In genomic region chr22:30425327-30425615, GRCh38 we compare ENCODE assay signal across 9 cellular contexts. TPM values are rescaled to one million over a fixed set of nuclear protein-coding genes. Genes with fewer than 3 reads are reported as not detected.
DNase-seq lines count a peak whose midpoint lies in the region; ATAC-seq and TF ChIP-seq lines count a peak whose summit lies in the region.
"Had no signal": no experiment of that assay in that cellular context is flagged by ENCODE, and none has a peak within 500 bp of the region (broad histone marks: within the 10 kb centered on the region; RNA-seq: fewer than 3 reads in every experiment).

No MANE protein-coding gene starts in this region.

- no peaks in the 10 kb centered on the region for H3K9me3 Mint-ChIP-seq in MCF 10A (ENCODE audit: unreplicated experiment)

- intact Hi-C loops in heart right ventricle (cut with DNase I): no loop called here
- intact Hi-C loops in left cardiac atrium (cut with DNase I): loop anchor here in 1 of 2 donors (5.0 kb wide), 1 partner anchor 33 kb away; no protein-coding TSS in a partner anchor
- intact Hi-C loops in MCF 10A (cut with micrococcal nuclease): loop anchor here (5.0 kb wide), 1 partner anchor 218 kb away; no protein-coding TSS in a partner anchor
- intact Hi-C loops in uterus (cut with DNase I; ENCODE audit: low total_unique reads): no loop called here

- POLR2A ChIA-PET in MCF 10A (lab: Yijun Ruan, JAX): interaction anchor here (1.4 to 14.3 kb wide), 8 partner anchors 16 to 544 kb away, joined by 4 to 532 read pairs (median 15); partner anchors contain the start of genes CASTOR1, CCDC157, MORC2 and RNF215

- ATAC-seq in heart right ventricle (no peak), left cardiac atrium (no peak), GM19035 (IDR thresholded peaks at IDR 0.05; ENCODE audit: unreplicated experiment) (no peak)

- peak overlapping the region; percentile 53 to 88 (median 74) for H3K4me3 ChIP-seq in heart right ventricle
- peak overlapping the region; percentile 69 for H3K4me3 ChIP-seq in mesodermal cell (ENCODE audit: extremely low read depth, insufficient read depth, low read length, poor library complexity, severe bottlenecking)
- peak overlapping the region; percentile 50 to 63 for H3K4me3 ChIP-seq in uterus

- H3K27me3 ChIP-seq in heart right ventricle (no peaks in the 10 kb centered on the region), uterus (no peaks in the 10 kb centered on the region)

- TF ChIP-seq CTCF in heart right ventricle (IDR thresholded peaks at IDR 0.05) (no peak), MCF 10A (IDR thresholded peaks at IDR 0.05; ENCODE audit: unreplicated experiment) (no peak), uterus (IDR thresholded peaks at IDR 0.05) (no peak)

- DNase-seq in heart right ventricle (no peak), left cardiac atrium (no peak), MCF 10A (ENCODE audit: unreplicated experiment) (no peak), uterus (no peak), NCI-H510A (lab: John Stamatoyannopoulos, UW) (no peak)
- no peak for DNase-seq in activated CD4-positive, alpha-beta T cell treated with anti-CD3 and anti-CD28 coated beads for 1 hour

- peak overlapping the region in 9 of 10 donors; percentile 73 to 97 (median 81) for H3K27ac ChIP-seq in heart right ventricle
- peak overlapping the region; percentile 48 for H3K27ac ChIP-seq in mesodermal cell (ENCODE audit: low read depth, low read length, severe bottlenecking)
- H3K27ac ChIP-seq in uterus: peak overlapping the region; percentile 67 to 74

- BruUV-seq in MCF 10A (replicated peaks; lab: Mats Ljungman, UMichigan): no TSS peak

- H3K27ac Mint-ChIP-seq in MCF 10A (ENCODE audit: low read depth, unreplicated experiment): peak overlapping the region; percentile 77

- H3K27me3 Mint-ChIP-seq in MCF 10A (ENCODE audit: insufficient read depth, unreplicated experiment): no peaks in the 10 kb centered on the region

- H3K9me3 ChIP-seq in heart right ventricle (peaks cover 0 to 4% (median 0%) of the 10 kb centered on the region in 11 donors), mesodermal cell (ENCODE audit: control insufficient read depth, low read length) (no peaks in the 10 kb centered on the region), uterus (no peaks in the 10 kb centered on the region)

- H3K4me3 Mint-ChIP-seq in MCF 10A (ENCODE audit: unreplicated experiment): peak overlapping the region; percentile 90

- peaks cover 39% of the 10 kb centered on the region for H3K36me3 Mint-ChIP-seq in MCF 10A (ENCODE audit: insufficient read depth, unreplicated experiment)

- 8 to 10% methylated on average over 9 of the region's 9 CpGs for WGBS in heart right ventricle, 2 donors
- 27 to 29% methylated on average over 3 to 9 of the region's 9 CpGs for WGBS in mesodermal cell (ENCODE audit: insufficient coverage in 2 of 2), 2 experiments

- no peak for TF ChIP-seq POLR2A in uterus (IDR thresholded peaks at IDR 0.05)

- H3K4me1 Mint-ChIP-seq in MCF 10A (ENCODE audit: insufficient read depth, unreplicated experiment): peaks cover 42% of the 10 kb centered on the region

- CTCF ChIA-PET in MCF 10A (lab: Yijun Ruan, JAX): interaction anchor here (0.6 to 8.4 kb wide), 8 partner anchors 12 to 197 kb away, joined by 3 to 83 read pairs (median 6); partner anchors contain the start of gene SEC14L2

- H3K36me3 ChIP-seq in heart right ventricle (peaks cover 0 to 31% (median 0%) of the 10 kb centered on the region in 9 donors), mesodermal cell (ENCODE audit: control insufficient read depth, insufficient read depth, low read length) (peaks cover 16% of the 10 kb centered on the region), uterus (no peaks in the 10 kb centered on the region)

- peaks cover 7 to 62% (median 41%) of the 10 kb centered on the region in 9 donors for H3K4me1 ChIP-seq in heart right ventricle
- peaks cover 29% of the 10 kb centered on the region for H3K4me1 ChIP-seq in mesodermal cell (ENCODE audit: control insufficient read depth, insufficient read depth, low read length, poor library complexity, severe bottlenecking)
- peaks cover 0 to 21% of the 10 kb centered on the region in 2 donors for H3K4me1 ChIP-seq in uterus

RNA-seq across cellular contexts. Expression of gene MTFP1, which starts 0.3 kb away (rescaled TPM):
- total RNA-seq in heart right ventricle: 10 to 100 TPM in 7 of 10 donors, 1 to 10 TPM in 3; 5.9 to 31.0 (median 13.2) TPM
- 100 to 1,000 TPM in 1 of 2 donors, 10 to 100 TPM in 1; 50.8 to 132 TPM for polyA plus RNA-seq in heart right ventricle
- total RNA-seq in left cardiac atrium: 10 to 100 TPM; 21.4 to 33.8 TPM
- total RNA-seq in MCF 10A (2022): 23.2 and 31.6 TPM in 2 replicates
- 25.4 TPM for polyA plus RNA-seq in mesodermal cell (2013, experiment 1 of 2)
- polyA plus RNA-seq in mesodermal cell (2013, experiment 2 of 2): 15.0 TPM
- 1 to 10 TPM in 3 of 4 donors, not detected in 1; 1.2 to 5.5 (median 3.2) TPM for total RNA-seq in uterus

RNA-seq across cellular contexts. Expression of gene SEC14L2, which starts 28.5 kb away (rescaled TPM):
- total RNA-seq in heart right ventricle (1 to 10 TPM in 2 of 10 donors, under 1 TPM in 8; 0.21 to 3.7 (median 0.78) TPM), left cardiac atrium (1 to 10 TPM; 2.1 to 5.7 TPM), MCF 10A (2022) (20.0 and 29.1 TPM in 2 replicates), uterus (10 to 100 TPM in 2 of 4 donors, 1 to 10 TPM in 1, not detected in 1; 7.8 to 45.9 (median 23.1) TPM)
- 1 to 10 TPM in 1 of 2 donors, under 1 TPM in 1; 0.80 to 7.6 TPM for polyA plus RNA-seq in heart right ventricle
- 11.6 TPM for polyA plus RNA-seq in mesodermal cell (2013, experiment 1 of 2)
- polyA plus RNA-seq in mesodermal cell (2013, experiment 2 of 2): 11.4 TPM

RNA-seq across cellular contexts. Expression of gene RNF215, which starts 38.1 kb away (rescaled TPM):
- 10 to 100 TPM in 1 of 10 donors, 1 to 10 TPM in 9; 3.4 to 10.5 (median 6.0) TPM for total RNA-seq in heart right ventricle
- 1 to 10 TPM; 4.9 to 7.2 TPM for polyA plus RNA-seq in heart right ventricle
- total RNA-seq in left cardiac atrium: 10 to 100 TPM in 1 of 2 donors, 1 to 10 TPM in 1; 7.5 to 12.9 TPM
- total RNA-seq in MCF 10A (2022): 18.4 and 19.6 TPM in 2 replicates
- 21.1 TPM for polyA plus RNA-seq in mesodermal cell (2013, experiment 1 of 2)
- polyA plus RNA-seq in mesodermal cell (2013, experiment 2 of 2): 17.0 TPM
- 10 to 100 TPM in 3 of 4 donors, 1 to 10 TPM in 1; 8.2 to 25.9 (median 18.9) TPM for total RNA-seq in uterus

RNA-seq across cellular contexts. Expression of gene SEC14L3, which starts 46.5 kb away (rescaled TPM):
- total RNA-seq in heart right ventricle: not detected
- polyA plus RNA-seq in heart right ventricle: not detected
- not detected for total RNA-seq in left cardiac atrium
- not detected in 2 replicates for total RNA-seq in MCF 10A (2022)
- polyA plus RNA-seq in mesodermal cell (2013, experiment 1 of 2): not detected
- not detected for polyA plus RNA-seq in mesodermal cell (2013, experiment 2 of 2)
- not detected for total RNA-seq in uterus
- total RNA-seq: HT1080 had no signal
